Comparison of ENCODE assay signal across 12 cellular contexts in the genomic region with DNA sequence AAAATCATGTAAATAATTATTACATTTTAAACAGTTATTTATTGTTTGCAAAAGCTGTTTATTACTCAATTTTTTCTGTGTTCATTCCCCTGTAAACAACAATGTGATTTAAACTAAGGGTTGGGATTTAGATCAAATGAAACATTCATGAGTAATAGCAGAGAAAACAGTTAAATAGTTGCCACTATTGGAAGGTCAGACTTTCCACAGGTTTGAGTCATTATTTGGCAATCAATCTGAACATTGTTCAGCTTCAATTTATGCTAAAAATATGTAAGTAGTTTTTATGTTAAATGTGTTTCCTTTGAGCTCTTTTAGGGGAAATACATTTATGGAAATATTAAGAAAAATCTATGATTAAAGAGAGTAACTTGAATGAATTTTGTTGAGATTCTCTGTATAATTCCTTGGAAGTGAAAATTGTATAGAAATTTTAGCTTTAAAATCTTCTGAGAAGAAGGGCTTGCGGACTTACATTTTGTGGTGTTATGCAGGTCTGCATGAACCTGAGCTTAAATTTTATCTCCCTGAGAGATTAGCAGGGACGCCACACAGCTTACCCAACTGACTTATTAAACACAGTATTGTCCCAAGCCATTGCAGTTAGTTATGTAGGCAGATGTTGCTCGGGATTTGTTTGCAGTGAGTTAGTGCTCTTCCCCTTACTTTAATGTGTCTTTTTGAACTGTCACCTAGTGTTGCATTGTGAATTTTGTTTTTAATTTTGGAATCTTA.
DNase-seq lines count a peak whose midpoint lies in the region; ATAC-seq and TF ChIP-seq lines count a peak whose summit lies in the region.
"Had no signal": no experiment of that assay in that cellular context is flagged by ENCODE, and none has a peak within 500 bp of the region (broad histone marks: within the 10 kb centered on the region; RNA-seq: fewer than 3 reads in every experiment).

No MANE protein-coding gene starts in this region.

- WGBS in right lobe of liver (ENCODE audit: insufficient coverage, low coverage, low lambda C conversion rate, missing lambda C conversion rate) = 29% methylated on average over 3 of the region's 3 CpGs
- WGBS in lower leg skin, 2 donors = 72 to 84% methylated on average over 3 of the region's 3 CpGs

- intact Hi-C loops in right lobe of liver (cut with DNase I) (no loop called here), lower leg skin (cut with DNase I; ENCODE audit: low total_unique reads) (no loop called here)

- DNase-seq in AG20443 (ENCODE audit: low spot score) = peak; percentile 37
- DNase-seq in HT1080 (ENCODE audit: low read depth) = peak; percentile 37
- peak; percentile 73 for DNase-seq in astrocyte of the spinal cord (ENCODE audit: low read depth, low spot score)
- DNase-seq in right lobe of liver = no peak
- no peak for DNase-seq in HuH-7.5 (ENCODE audit: low spot score)
- no peak for DNase-seq in retina
- DNase-seq in lower leg skin (ENCODE audit: low spot score in 2 of 2) = no peak
- DNase-seq: hypothalamus; naive B cell; NCI-H526 treated with DMSO at 0.1 percent for 48 hours; stimulated activated CD4-positive, alpha-beta T cell treated with anti-CD3 and anti-CD28 coated beads, Interleukin-1b, Interleukin-23, amount 100 ng/mL, for 48 hours had no signal

- ATAC-seq in right lobe of liver (peak; percentile 65 to 90 (median 81)), HG02798 (IDR thresholded peaks at IDR 0.05; ENCODE audit: poor library complexity, unreplicated experiment) (no peak)

- peaks cover 0 to 21% (median 2%) of the 10 kb centered on the region in 4 donors for H3K4me1 ChIP-seq in right lobe of liver

- no peaks in the 10 kb centered on the region for H3K9me3 ChIP-seq in right lobe of liver

- no peak overlapping the region for H3K4me3 ChIP-seq in astrocyte of the spinal cord (ENCODE audit: low read depth, low read length)
- peak overlapping the region in 1 of 3 donors; percentile 9 for H3K4me3 ChIP-seq in right lobe of liver
- H3K4me3 ChIP-seq in lower leg skin (ENCODE audit: low read depth, poor library complexity, severe bottlenecking) = no peak overlapping the region

- peak overlapping the region in 2 of 3 donors; percentile 10 to 23 for H3K27ac ChIP-seq in right lobe of liver

- TF ChIP-seq POLR2A in right lobe of liver (IDR thresholded peaks at IDR 0.05) (no peak), lower leg skin (IDR thresholded peaks at IDR 0.05) (no peak)

- no peak for TF ChIP-seq CTCF in astrocyte of the spinal cord (IDR thresholded peaks at IDR 0.05; ENCODE audit: low read depth, low read length)
- no peak for TF ChIP-seq CTCF in right lobe of liver (IDR thresholded peaks at IDR 0.05)
- no peak for TF ChIP-seq CTCF in lower leg skin (IDR thresholded peaks at IDR 0.05)

- H3K36me3 ChIP-seq in right lobe of liver = no peaks in the 10 kb centered on the region

- H3K27me3 ChIP-seq in right lobe of liver = no peaks in the 10 kb centered on the region

- in situ Hi-C loops in astrocyte of the spinal cord (cut with HindIII; ENCODE audit: low sequenced_read_pairs) = no loop called here

Comparison
In these comparisons a context has a peak if more than half of its experiments do, and no peak if none do; other contexts are left out.
1. DNase-seq: peak in AG20443 (single experiment), HT1080 (single experiment) and astrocyte of the spinal cord (single experiment); none in right lobe of liver (0 of 3), HuH-7.5 (single experiment), retina (single experiment) and lower leg skin (0 of 2).